9 cellular contexts compared by ENCODE assay signal in genomic region chr10:75326306-75326705, GRCh38.
"Had no signal": no experiment of that assay in that cellular context is flagged by ENCODE, and none has a peak within 500 bp of the region (broad histone marks: within the 10 kb centered on the region; RNA-seq: fewer than 3 reads in every experiment).

No MANE protein-coding gene starts in this region.

- H3K27ac ChIP-seq: KMS-11 had no signal

- H3K36me3 ChIP-seq: HAP-1 had no signal

- FAIRE-seq: HTR-8/SVneo had no signal

- DNase-seq: H7, HFFc6, Karpas-422, KBM-7 had no signal

- ATAC-seq: GM23338, HCT116 had no signal

- H3K4me1 ChIP-seq: HAP-1 had no signal

- H3K9ac ChIP-seq: KMS-11 had no signal

- H3K4me2 ChIP-seq: GM23338, KMS-11 had no signal

- H3K9me3 ChIP-seq: HAP-1 had no signal

- H3K9me3 Mint-ChIP-seq: HFFc6 had no signal

- H2AFZ ChIP-seq: GM23338 had no signal

- H3K4me1 Mint-ChIP-seq: GM23338 had no signal

- H3K27ac Mint-ChIP-seq: GM23338, HFFc6 had no signal

- H3K4me3 ChIP-seq: GM23338, HAP-1 had no signal

- H3K4me3 Mint-ChIP-seq: GM23338, HFFc6 had no signal
